1 cellular context compared by ENCODE assay signal in the genomic region with DNA sequence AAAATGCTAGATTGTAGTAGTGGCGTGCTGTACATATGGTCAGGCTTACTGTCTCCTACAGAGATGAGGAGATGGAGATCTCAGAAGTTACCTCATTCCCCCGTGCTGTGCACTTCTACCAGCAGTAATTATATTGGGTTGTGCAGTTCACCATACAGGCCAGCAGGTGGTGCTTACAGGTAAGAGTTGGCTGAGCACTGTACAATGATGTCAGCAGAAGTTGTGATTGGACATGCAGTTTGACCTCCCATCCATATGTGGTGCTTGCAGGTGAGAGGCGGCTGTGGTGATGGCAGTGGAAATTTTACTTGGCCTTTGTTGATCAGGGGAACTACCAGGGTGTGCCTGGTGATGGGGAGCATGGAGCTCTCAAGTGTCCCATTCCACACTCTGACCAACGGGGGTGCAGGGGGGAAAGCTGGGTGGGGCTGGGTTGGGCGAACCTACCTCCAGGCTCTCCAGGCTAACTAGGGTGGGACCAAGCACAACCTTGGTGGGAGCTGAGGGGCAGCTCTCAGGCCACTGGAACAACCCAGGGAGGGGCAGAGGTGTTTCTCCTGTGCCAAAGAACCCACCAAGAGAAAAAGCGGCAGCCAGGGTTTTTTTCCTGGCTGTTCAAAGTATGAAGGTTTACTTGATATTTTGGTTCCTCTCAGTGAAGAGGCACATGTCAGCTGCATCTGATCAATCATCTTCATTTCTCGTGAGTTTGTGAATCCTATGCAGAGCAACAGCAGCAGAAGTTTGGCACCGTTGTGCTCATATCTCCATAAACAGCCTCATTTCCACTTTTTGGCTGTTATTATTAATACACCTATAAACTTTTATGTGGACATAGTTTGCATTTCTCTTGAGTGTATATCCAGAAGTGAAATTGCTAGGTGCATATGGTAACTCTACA.
TF ChIP-seq lines count a peak whose summit lies in the region.

No MANE protein-coding gene starts in this region.

TF ChIP-seq in IMR-90, 13 proteins besides CTCF, POLR2A, EP300 and RAD21 (continued from another document):
- TF ChIP-seq, protein P1, sequence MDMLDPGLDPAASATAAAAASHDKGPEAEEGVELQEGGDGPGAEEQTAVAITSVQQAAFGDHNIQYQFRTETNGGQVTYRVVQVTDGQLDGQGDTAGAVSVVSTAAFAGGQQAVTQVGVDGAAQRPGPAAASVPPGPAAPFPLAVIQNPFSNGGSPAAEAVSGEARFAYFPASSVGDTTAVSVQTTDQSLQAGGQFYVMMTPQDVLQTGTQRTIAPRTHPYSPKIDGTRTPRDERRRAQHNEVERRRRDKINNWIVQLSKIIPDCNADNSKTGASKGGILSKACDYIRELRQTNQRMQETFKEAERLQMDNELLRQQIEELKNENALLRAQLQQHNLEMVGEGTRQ (IDR thresholded peaks at IDR 0.05; ENCODE audit: low read depth, low read length): no peak
- no peak for TF ChIP-seq MAZ (IDR thresholded peaks at IDR 0.05; ENCODE audit: borderline replicate concordance, low read depth, low read length)
